ENCODE assay signal across 1 cellular context in genomic region chr13:108917581-108917980, GRCh38.
TF ChIP-seq lines count a peak whose summit lies in the region.

No MANE protein-coding gene starts in this region.

TF ChIP-seq in liver, 16 proteins besides CTCF, POLR2A, EP300 and RAD21 (continued from another document):
- TF ChIP-seq ZBTB33 (IDR thresholded peaks at IDR 0.05), result no peak
